In the genomic region with DNA sequence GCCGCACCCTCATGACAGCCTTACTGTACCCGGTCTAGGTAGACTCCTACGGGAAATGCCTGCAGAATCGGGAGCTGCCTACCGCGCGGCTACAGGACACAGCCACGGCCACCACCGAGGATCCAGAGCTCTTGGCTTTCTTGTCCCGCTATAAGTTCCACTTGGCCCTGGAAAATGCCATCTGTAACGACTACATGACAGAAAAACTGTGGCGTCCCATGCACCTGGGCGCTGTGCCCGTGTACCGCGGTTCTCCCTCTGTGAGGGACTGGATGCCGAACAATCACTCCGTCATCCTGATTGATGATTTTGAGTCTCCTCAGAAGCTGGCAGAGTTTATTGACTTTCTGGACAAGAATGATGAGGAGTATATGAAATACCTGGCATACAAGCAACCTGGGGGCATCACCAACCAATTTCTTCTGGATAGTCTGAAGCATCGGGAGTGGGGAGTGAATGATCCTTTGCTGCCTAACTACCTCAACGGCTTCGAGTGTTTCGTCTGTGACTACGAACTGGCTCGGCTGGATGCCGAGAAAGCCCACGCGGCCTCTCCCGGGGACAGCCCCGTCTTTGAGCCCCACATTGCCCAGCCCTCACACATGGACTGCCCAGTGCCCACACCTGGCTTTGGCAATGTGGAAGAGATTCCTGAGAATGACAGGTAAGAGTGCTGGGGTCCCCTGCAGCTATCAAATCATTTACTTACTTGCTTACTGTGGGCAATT, we compare ENCODE assay signal across 8 cellular contexts. TPM values are rescaled to one million over a fixed set of nuclear protein-coding genes. Genes with fewer than 3 reads are reported as not detected.
DNase-seq lines count a peak whose midpoint lies in the region; ATAC-seq and TF ChIP-seq lines count a peak whose summit lies in the region.

No MANE protein-coding gene starts in this region.

- H4K20me1 ChIP-seq in SK-N-SH (ENCODE audit: insufficient read depth): peaks cover 9% of the 10 kb centered on the region; the same call in 1 of the 2 replicates

- POLR2A ChIA-PET in SK-N-SH (lab: Yijun Ruan, JAX): interaction anchor here (1.0 to 3.0 kb wide), 7 partner anchors 8 to 277 kb away, joined by 3 to 29 read pairs (median 4); partner anchors contain the start of genes CHCHD1, PPP3CB, SEC24C and ZSWIM8

- H3K36me3 ChIP-seq in SK-N-SH (replicated peaks in 1 of 2; ENCODE audit: control insufficient read depth in 1 of 2, insufficient read depth in 2 of 2, low read length in 1 of 2) (peaks cover 39 to 41% of the 10 kb centered on the region in 2 experiments), neutrophil (peaks cover 32% of the 10 kb centered on the region)

- no peak for TF ChIP-seq RAD21 in SK-N-SH (IDR thresholded peaks at IDR 0.05; ENCODE audit: low read length)

- no peaks in the 10 kb centered on the region for H3K9me2 ChIP-seq in SK-N-SH

- peak; percentile 51 for DNase-seq in stimulated activated CD4-positive, alpha-beta T cell treated with anti-CD3 and anti-CD28 coated beads, Interleukin-15, amount 100 ng/mL, for 24 hours
- DNase-seq in stimulated activated CD4-positive, alpha-beta T cell treated with anti-CD3 and anti-CD28 coated beads, Interleukin-2, amount 100 ng/mL, for 48 hours: no peak
- DNase-seq in SK-N-SH (no peak), epithelial cell of prostate (ENCODE audit: low read depth, low spot score) (no peak), amniotic stem cell (lab: John Stamatoyannopoulos, UW) (no peak), GDM1 (lab: John Stamatoyannopoulos, UW) (no peak)

- H3K9me3 ChIP-seq in SK-N-SH (no peaks in the 10 kb centered on the region), neutrophil (no peaks in the 10 kb centered on the region)

- no peak for TF ChIP-seq CTCF in SK-N-SH (IDR thresholded peaks at IDR 0.05)
- no peak for TF ChIP-seq CTCF in neutrophil (IDR thresholded peaks at IDR 0.05)

- no peaks in the 10 kb centered on the region for H3K27me3 ChIP-seq in SK-N-SH (ENCODE audit: insufficient read depth)
- H3K27me3 ChIP-seq in neutrophil: no peaks in the 10 kb centered on the region

- H3K4me2 ChIP-seq in SK-N-SH: peak overlapping the region; percentile 90

- 19% methylated on average over 12 of the region's 29 CpGs for WGBS in SK-N-SH (ENCODE audit: low lambda C conversion rate)

- peaks cover 51% of the 10 kb centered on the region for H3K79me2 ChIP-seq in SK-N-SH (ENCODE audit: insufficient read depth)

- peak overlapping the region; percentile 88 to 98 for H3K27ac ChIP-seq in SK-N-SH (ENCODE audit: low read depth in 2 of 2, low read length in 1 of 2)
- peak overlapping the region; percentile 92 for H3K27ac ChIP-seq in epithelial cell of prostate
- H3K27ac ChIP-seq in neutrophil: peak overlapping the region; percentile 97

- CTCF ChIA-PET in SK-N-SH (lab: Yijun Ruan, JAX): interaction anchor here (2.0 to 5.3 kb wide), 2 partner anchors 13 to 107 kb away, joined by 7 to 25 read pairs; partner anchors contain the start of gene ZSWIM8

- no peak for TF ChIP-seq EP300 in SK-N-SH (IDR thresholded peaks at IDR 0.05; ENCODE audit: borderline replicate concordance in 1 of 2, low read depth in 1 of 2, low read length in 1 of 2)

- H3F3A ChIP-seq in SK-N-SH (replicated peaks; ENCODE audit: insufficient read depth): peaks cover 33% of the 10 kb centered on the region

- H3K4me3 ChIP-seq in SK-N-SH (ENCODE audit: low read depth in 2 of 2, low read length in 1 of 2) (peak overlapping the region; percentile 79 to 88), neutrophil (ENCODE audit: low read depth in 1 of 2, low read length in 1 of 2) (peak overlapping the region; percentile 83 to 94)

- peak overlapping the region; percentile 79 for H3K9ac ChIP-seq in SK-N-SH

- ATAC-seq in HG02610 (IDR thresholded peaks at IDR 0.05; ENCODE audit: unreplicated experiment): no peak

- H3K4me1 ChIP-seq in SK-N-SH (ENCODE audit: control insufficient read depth in 1 of 2, insufficient read depth in 2 of 2, low read depth in 1 of 2, low read length in 1 of 2): peaks cover 16 to 30% of the 10 kb centered on the region in 2 experiments
- H3K4me1 ChIP-seq in neutrophil (ENCODE audit: control insufficient read depth in 1 of 2, insufficient read depth in 1 of 2, low read depth in 1 of 2, low read length in 1 of 2): peaks cover 33 to 36% of the 10 kb centered on the region in 2 experiments

- H2AFZ ChIP-seq in SK-N-SH (ENCODE audit: low read depth): no peak overlapping the region

TF ChIP-seq in SK-N-SH, 30 proteins besides CTCF, POLR2A, EP300 and RAD21:
- TF ChIP-seq, protein P1, sequence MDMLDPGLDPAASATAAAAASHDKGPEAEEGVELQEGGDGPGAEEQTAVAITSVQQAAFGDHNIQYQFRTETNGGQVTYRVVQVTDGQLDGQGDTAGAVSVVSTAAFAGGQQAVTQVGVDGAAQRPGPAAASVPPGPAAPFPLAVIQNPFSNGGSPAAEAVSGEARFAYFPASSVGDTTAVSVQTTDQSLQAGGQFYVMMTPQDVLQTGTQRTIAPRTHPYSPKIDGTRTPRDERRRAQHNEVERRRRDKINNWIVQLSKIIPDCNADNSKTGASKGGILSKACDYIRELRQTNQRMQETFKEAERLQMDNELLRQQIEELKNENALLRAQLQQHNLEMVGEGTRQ (IDR thresholded peaks at IDR 0.05; ENCODE audit: borderline replicate concordance, low read depth, low read length): no peak
- TF ChIP-seq MXI1 (IDR thresholded peaks at IDR 0.05; ENCODE audit: low read depth, low read length): 0 out of 2 replicates have a peak, but pooled peaks have one; percentile 7
- TF ChIP-seq RXRA (IDR thresholded peaks at IDR 0.05; ENCODE audit: borderline replicate concordance, low read depth): no peak
- no peak for TF ChIP-seq ZBTB33 (IDR thresholded peaks at IDR 0.05; ENCODE audit: borderline replicate concordance, low read depth)
- TF ChIP-seq YY1 (IDR thresholded peaks at IDR 0.05; ENCODE audit: low read depth): no peak

RNA-seq across cellular contexts. Expression of gene CHCHD1, which starts 8.5 kb away (rescaled TPM):
- 57.8 and 60.9 TPM in 2 replicates for polyA plus RNA-seq in SK-N-SH (2012; rRNA removed)
- polyA plus RNA-seq in SK-N-SH (2012; cell fraction: cytosol; rRNA removed): 71.7 and 84.8 TPM in 2 replicates
- polyA plus RNA-seq in SK-N-SH (2012; cell fraction: nucleus; rRNA removed): 22.1 and 30.6 TPM in 2 replicates

RNA-seq across cellular contexts. Expression of gene ZSWIM8, which starts 12.1 kb away (rescaled TPM):
- polyA plus RNA-seq in SK-N-SH (2012; rRNA removed): 97.3 and 112 TPM in 2 replicates
- polyA plus RNA-seq in SK-N-SH (2012; cell fraction: cytosol; rRNA removed): 21.4 and 41.4 TPM in 2 replicates
- 340 and 358 TPM in 2 replicates for polyA plus RNA-seq in SK-N-SH (2012; cell fraction: nucleus; rRNA removed)

RNA-seq across cellular contexts. Expression of gene SEC24C, which starts 29.1 kb away (rescaled TPM):
- polyA plus RNA-seq in SK-N-SH (2012; rRNA removed): 73.6 and 99.2 TPM in 2 replicates
- 41.4 and 52.7 TPM in 2 replicates for polyA plus RNA-seq in SK-N-SH (2012; cell fraction: cytosol; rRNA removed)
- polyA plus RNA-seq in SK-N-SH (2012; cell fraction: nucleus; rRNA removed): 160 and 238 TPM in 2 replicates

RNA-seq across cellular contexts. Expression of gene NDST2, which starts 38.1 kb away (rescaled TPM):
- 22.1 and 24.1 TPM in 2 replicates for polyA plus RNA-seq in SK-N-SH (2012; rRNA removed)
- 10.5 and 14.1 TPM in 2 replicates for polyA plus RNA-seq in SK-N-SH (2012; cell fraction: cytosol; rRNA removed)
- polyA plus RNA-seq in SK-N-SH (2012; cell fraction: nucleus; rRNA removed): 69.9 and 86.8 TPM in 2 replicates
